Comparison of ENCODE assay signal across 11 cellular contexts in genomic region chr21:28111151-28111619, GRCh38.
DNase-seq lines count a peak whose midpoint lies in the region; ATAC-seq and TF ChIP-seq lines count a peak whose summit lies in the region.
"Had no signal": no experiment of that assay in that cellular context is flagged by ENCODE, and none has a peak within 500 bp of the region (broad histone marks: within the 10 kb centered on the region; RNA-seq: fewer than 3 reads in every experiment).

No MANE protein-coding gene starts in this region.

- H3K36me3 ChIP-seq in mesodermal cell (ENCODE audit: control insufficient read depth, insufficient read depth, low read length) (no peaks in the 10 kb centered on the region), transverse colon (no peaks in the 10 kb centered on the region)
- H3K36me3 ChIP-seq: prostate gland had no signal

- intact Hi-C loops in transverse colon (cut with DNase I; ENCODE audit: low total_unique reads) = no loop called here

- ATAC-seq in HG02981 (IDR thresholded peaks at IDR 0.05; ENCODE audit: unreplicated experiment) = no peak
- ATAC-seq in activated naive CD8-positive, alpha-beta T cell treated with anti-CD3 and anti-CD28 coated beads, Interleukin-2, amount 50 U/mL, for 24 hours = no peak

- H3K36me3 Mint-ChIP-seq in activated naive CD8-positive, alpha-beta T cell treated with anti-CD3 and anti-CD28 coated beads, Interleukin-2, amount 50 U/mL, for 24 hours (ENCODE audit: low read depth) = no peaks in the 10 kb centered on the region

- H3K9me3 Mint-ChIP-seq in activated naive CD8-positive, alpha-beta T cell treated with anti-CD3 and anti-CD28 coated beads, Interleukin-2, amount 50 U/mL, for 24 hours = peaks cover 5% of the 10 kb centered on the region

- DNase-seq in NCI-H446 (lab: John Stamatoyannopoulos, UW) (peak; percentile 39 to 89), epidermal melanocyte (ENCODE audit: insufficient read length, low spot score) (peak; percentile 21), transverse colon (peak; percentile 39), NOMO-1 (lab: John Stamatoyannopoulos, UW; ENCODE audit: unreplicated experiment in 2 of 2) (no peak)
- DNase-seq in activated naive CD4-positive, alpha-beta T cell treated with anti-CD3 and anti-CD28 coated beads, Interleukin-2, amount 50 U/mL, for 16 hours = no peak
- no peak for DNase-seq in activated naive CD8-positive, alpha-beta T cell treated with anti-CD3 and anti-CD28 coated beads, Interleukin-2, amount 50 U/mL, for 24 hours
- DNase-seq: activated CD4-positive, CD25-positive, alpha-beta regulatory T cell treated with anti-CD3 and anti-CD28 coated beads, Interleukin-2, amount 50 U/mL, for 72 hours; NK-92 treated with Interleukin-12 subunit alpha and Interleukin-12 subunit beta, amount 100 ng/mL, for 24 hours had no signal

- H3K4me3 ChIP-seq in mesodermal cell (ENCODE audit: extremely low read depth, insufficient read depth, low read length, poor library complexity, severe bottlenecking) (no peak overlapping the region), transverse colon (no peak overlapping the region)
- H3K4me3 ChIP-seq: prostate gland had no signal

- H3K27ac ChIP-seq in mesodermal cell (ENCODE audit: low read depth, low read length, severe bottlenecking) (peak overlapping the region; percentile 26), transverse colon (peak overlapping the region; percentile 27 to 38 (median 33))
- H3K27ac ChIP-seq: prostate gland had no signal

- in situ Hi-C loops in transverse colon (cut with MboI; ENCODE audit: low pct_ligation_motif_present in 1 of 4, low pct_unique_long_range_greater_than_20kb in 1 of 4, low sequenced_read_pairs in 3 of 4) = no loop called here

- H3K4me3 Mint-ChIP-seq in activated naive CD8-positive, alpha-beta T cell treated with anti-CD3 and anti-CD28 coated beads, Interleukin-2, amount 50 U/mL, for 24 hours = no peak overlapping the region

- 88 to 95% methylated on average over 6 to 7 of the region's 7 CpGs for WGBS in mesodermal cell (ENCODE audit: insufficient coverage in 2 of 2), 2 experiments
- 65% methylated on average over 7 of the region's 7 CpGs; no CpG with 5 or more reads in 1 of the 2 donors for WGBS in transverse colon (ENCODE audit: low coverage in 1 of 2), 2 donors

- no peaks in the 10 kb centered on the region for H3K27me3 ChIP-seq in transverse colon

- no peaks in the 10 kb centered on the region for H3K27me3 Mint-ChIP-seq in activated naive CD8-positive, alpha-beta T cell treated with anti-CD3 and anti-CD28 coated beads, Interleukin-2, amount 50 U/mL, for 24 hours

- no peak overlapping the region for H3K27ac Mint-ChIP-seq in activated naive CD8-positive, alpha-beta T cell treated with anti-CD3 and anti-CD28 coated beads, Interleukin-2, amount 50 U/mL, for 24 hours

- TF ChIP-seq EP300 in transverse colon (IDR thresholded peaks at IDR 0.05; ENCODE audit: low read depth) = no peak

- TF ChIP-seq CTCF in transverse colon (IDR thresholded peaks at IDR 0.05) = no peak

- H3K4me1 Mint-ChIP-seq in activated naive CD8-positive, alpha-beta T cell treated with anti-CD3 and anti-CD28 coated beads, Interleukin-2, amount 50 U/mL, for 24 hours = no peaks in the 10 kb centered on the region

- H3K4me1 ChIP-seq in mesodermal cell (ENCODE audit: control insufficient read depth, insufficient read depth, low read length, poor library complexity, severe bottlenecking) (no peaks in the 10 kb centered on the region), transverse colon (peaks cover 0 to 7% (median 0%) of the 10 kb centered on the region in 4 donors)
- H3K4me1 ChIP-seq: prostate gland had no signal

- H3K9me3 ChIP-seq in mesodermal cell (ENCODE audit: control insufficient read depth, low read length) (no peaks in the 10 kb centered on the region), transverse colon (no peaks in the 10 kb centered on the region)
- H3K9me3 ChIP-seq: prostate gland had no signal

- TF ChIP-seq POLR2A in transverse colon (IDR thresholded peaks at IDR 0.05) = no peak

Comparison
In these comparisons a context has a peak if more than half of its experiments do, and no peak if none do; other contexts are left out.
1. DNase-seq: peak in NCI-H446 (2 of 2), epidermal melanocyte (single experiment) and transverse colon (single experiment); none in NOMO-1 (0 of 2), activated naive CD4-positive, alpha-beta T cell treated with anti-CD3 and anti-CD28 coated beads, Interleukin-2, amount 50 U/mL, for 16 hours (single experiment) and activated naive CD8-positive, alpha-beta T cell treated with anti-CD3 and anti-CD28 coated beads, Interleukin-2, amount 50 U/mL, for 24 hours (single experiment).